8 cellular contexts compared by ENCODE assay signal in genomic region chr6:53302678-53303360, GRCh38. TPM values are rescaled to one million over a fixed set of nuclear protein-coding genes. Genes with fewer than 3 reads are reported as not detected.
DNase-seq lines count a peak whose midpoint lies in the region; ATAC-seq and TF ChIP-seq lines count a peak whose summit lies in the region.

No MANE protein-coding gene starts in this region.

- WGBS in spleen, 5 donors: 7 to 12% (median 10%) methylated on average over 6 of the region's 6 CpGs

- H3K27me3 Mint-ChIP-seq in activated B cell treated with CpG ODN at 0.5 μM for 24 hours: no peaks in the 10 kb centered on the region

- intact Hi-C loops in activated B cell treated with CpG ODN at 0.5 μM for 24 hours (cut with micrococcal nuclease) (no loop called here), spleen (cut with DNase I; ENCODE audit: low total_unique reads) (no loop called here)

- peak overlapping the region in 3 of 8 donors; percentile 1 to 17 (median 7) for H3K4me3 ChIP-seq in spleen
- H3K4me3 ChIP-seq in Peyer's patch: no peak overlapping the region

- POLR2A ChIA-PET in activated B cell treated with CpG ODN at 0.5 μM for 24 hours (lab: Charles Lee): interaction anchor here (0.9 to 3.8 kb wide), 8 partner anchors 9 to 57 kb away, joined by 3 to 23 read pairs (median 4); no protein-coding TSS in a partner anchor

- CTCF ChIA-PET in activated B cell treated with CpG ODN at 0.5 μM for 24 hours (lab: Charles Lee): interaction anchor here (0.9 to 4.0 kb wide), 4 partner anchors 8 to 131 kb away, joined by 3 to 19 read pairs (median 7); no protein-coding TSS in a partner anchor

- H3K27me3 ChIP-seq in spleen (replicated peaks in 1 of 7) (no peaks in the 10 kb centered on the region), Peyer's patch (no peaks in the 10 kb centered on the region)

- H3K9me3 Mint-ChIP-seq in activated B cell treated with CpG ODN at 0.5 μM for 24 hours: no peaks in the 10 kb centered on the region

- H3K4me3 Mint-ChIP-seq in activated B cell treated with CpG ODN at 0.5 μM for 24 hours: peak overlapping the region; percentile 44

- peaks cover 86% of the 10 kb centered on the region for H3K4me1 Mint-ChIP-seq in activated B cell treated with CpG ODN at 0.5 μM for 24 hours

- TF ChIP-seq POLR2A in spleen (IDR thresholded peaks at IDR 0.05) (no peak), Peyer's patch (IDR thresholded peaks at IDR 0.05) (no peak)

- DNase-seq in HS-5 (ENCODE audit: low read depth): peak; percentile 70
- no peak for DNase-seq in activated B cell treated with CpG ODN at 0.5 μM for 24 hours
- DNase-seq in glomerular endothelial cell (ENCODE audit: extremely low read depth, low read depth, low spot score): peak; percentile 88
- DNase-seq in spleen: no peak
- DNase-seq in Peyer's patch: no peak
- DNase-seq in NCI-H526 treated with DMSO at 0.1 percent for 48 hours (lab: John Stamatoyannopoulos, UW): no peak

- H3K36me3 Mint-ChIP-seq in activated B cell treated with CpG ODN at 0.5 μM for 24 hours (ENCODE audit: low read depth): peaks cover 20% of the 10 kb centered on the region

- H3K36me3 ChIP-seq in spleen (peaks cover 0 to 6% (median 0%) of the 10 kb centered on the region in 6 donors), Peyer's patch (no peaks in the 10 kb centered on the region)

- TF ChIP-seq CTCF in activated B cell treated with CpG ODN at 0.5 μM for 24 hours (IDR thresholded peaks at IDR 0.05): no peak
- TF ChIP-seq CTCF in spleen (IDR thresholded peaks at IDR 0.05 in 8 of 11, conservative IDR thresholded peaks at IDR 0.05 in 3 of 11): no peak
- no peak for TF ChIP-seq CTCF in Peyer's patch (IDR thresholded peaks at IDR 0.05)

- no peaks in the 10 kb centered on the region for H3K9me3 ChIP-seq in spleen
- no peaks in the 10 kb centered on the region for H3K9me3 ChIP-seq in Peyer's patch

- no peak for ATAC-seq in activated B cell treated with CpG ODN at 0.5 μM for 24 hours (ENCODE audit: low read depth)
- ATAC-seq in HG03520 (IDR thresholded peaks at IDR 0.05; ENCODE audit: unreplicated experiment): no peak
- ATAC-seq in GM19452 (IDR thresholded peaks at IDR 0.05; ENCODE audit: unreplicated experiment): no peak

- peak overlapping the region; percentile 72 for H3K27ac Mint-ChIP-seq in activated B cell treated with CpG ODN at 0.5 μM for 24 hours

- peaks cover 47 to 86% (median 78%) of the 10 kb centered on the region in 6 donors for H3K4me1 ChIP-seq in spleen
- peaks cover 0 to 52% (median 10%) of the 10 kb centered on the region in 4 donors for H3K4me1 ChIP-seq in Peyer's patch

- peak overlapping the region in 7 of 8 donors; percentile 49 to 73 (median 64) for H3K27ac ChIP-seq in spleen
- H3K27ac ChIP-seq in Peyer's patch: peak overlapping the region in 1 of 4 donors; percentile 18

RNA-seq across cellular contexts. Expression of gene ELOVL5, which starts 45.9 kb away (rescaled TPM):
- total RNA-seq in activated B cell treated with CpG ODN at 0.5 μM for 24 hours: 109 and 127 TPM in 2 replicates
- 86.6 and 109 TPM in 2 replicates for total RNA-seq in glomerular endothelial cell
- 100 to 1,000 TPM in 2 of 7 donors, 10 to 100 TPM in 5; 89.3 to 113 (median 93.9) TPM for total RNA-seq in spleen
- 10 to 100 TPM; 48.8 to 65.8 (median 56.6) TPM for polyA plus RNA-seq in spleen
- total RNA-seq in Peyer's patch: 100 to 1,000 TPM in 1 of 4 donors, 10 to 100 TPM in 3; 40.3 to 101 (median 78.6) TPM

Comparison
In these comparisons a context has a peak if more than half of its experiments do, and no peak if none do; other contexts are left out.
1. DNase-seq: peak in HS-5 (single experiment) and glomerular endothelial cell (single experiment); none in activated B cell treated with CpG ODN at 0.5 μM for 24 hours (single experiment), spleen (single experiment), Peyer's patch (0 of 3) and NCI-H526 treated with DMSO at 0.1 percent for 48 hours (single experiment).